Comparison of ENCODE assay signal across 1 cellular context in the genomic region with DNA sequence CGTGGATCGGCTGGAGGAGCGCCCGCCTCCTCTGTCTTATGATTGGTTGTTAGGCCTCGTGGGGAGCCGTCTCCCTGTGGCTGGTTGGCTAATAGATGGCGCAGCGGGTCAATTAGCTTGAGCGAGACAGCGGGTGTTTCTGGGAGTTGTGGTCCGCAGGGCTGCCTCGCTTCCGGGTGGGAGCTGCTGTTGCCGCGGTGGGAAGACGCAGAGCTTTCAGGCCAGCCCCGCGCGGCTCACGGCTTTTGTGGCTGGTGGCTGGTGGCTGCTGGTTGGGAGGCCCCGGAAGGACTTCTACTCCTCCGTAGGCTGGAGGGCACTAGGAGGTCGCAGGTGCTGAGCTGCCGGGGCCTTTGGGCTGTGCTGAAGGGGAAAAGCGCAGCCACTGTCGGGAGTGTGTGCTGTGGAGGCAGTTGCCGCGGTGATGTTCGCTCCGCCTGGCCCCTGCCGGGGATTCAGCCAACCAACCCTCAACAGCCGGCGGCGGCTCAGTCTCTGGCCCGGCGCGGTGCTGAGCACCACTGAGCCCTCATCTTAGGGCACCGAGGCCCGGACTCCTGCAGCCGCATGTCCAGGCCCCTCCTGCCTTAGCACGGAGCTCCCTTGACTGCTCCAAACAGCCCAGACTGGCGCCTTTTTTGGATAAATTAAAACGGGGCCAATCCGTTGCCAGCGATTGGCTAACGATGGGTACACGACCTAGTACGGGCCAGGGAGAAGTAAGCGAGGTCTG.
TF ChIP-seq lines count a peak whose summit lies in the region.

No MANE protein-coding gene starts in this region.

TF ChIP-seq in K562, 482 proteins besides CTCF, POLR2A, EP300 and RAD21 (continued from another document and continues in another):
- TF ChIP-seq, protein P1, sequence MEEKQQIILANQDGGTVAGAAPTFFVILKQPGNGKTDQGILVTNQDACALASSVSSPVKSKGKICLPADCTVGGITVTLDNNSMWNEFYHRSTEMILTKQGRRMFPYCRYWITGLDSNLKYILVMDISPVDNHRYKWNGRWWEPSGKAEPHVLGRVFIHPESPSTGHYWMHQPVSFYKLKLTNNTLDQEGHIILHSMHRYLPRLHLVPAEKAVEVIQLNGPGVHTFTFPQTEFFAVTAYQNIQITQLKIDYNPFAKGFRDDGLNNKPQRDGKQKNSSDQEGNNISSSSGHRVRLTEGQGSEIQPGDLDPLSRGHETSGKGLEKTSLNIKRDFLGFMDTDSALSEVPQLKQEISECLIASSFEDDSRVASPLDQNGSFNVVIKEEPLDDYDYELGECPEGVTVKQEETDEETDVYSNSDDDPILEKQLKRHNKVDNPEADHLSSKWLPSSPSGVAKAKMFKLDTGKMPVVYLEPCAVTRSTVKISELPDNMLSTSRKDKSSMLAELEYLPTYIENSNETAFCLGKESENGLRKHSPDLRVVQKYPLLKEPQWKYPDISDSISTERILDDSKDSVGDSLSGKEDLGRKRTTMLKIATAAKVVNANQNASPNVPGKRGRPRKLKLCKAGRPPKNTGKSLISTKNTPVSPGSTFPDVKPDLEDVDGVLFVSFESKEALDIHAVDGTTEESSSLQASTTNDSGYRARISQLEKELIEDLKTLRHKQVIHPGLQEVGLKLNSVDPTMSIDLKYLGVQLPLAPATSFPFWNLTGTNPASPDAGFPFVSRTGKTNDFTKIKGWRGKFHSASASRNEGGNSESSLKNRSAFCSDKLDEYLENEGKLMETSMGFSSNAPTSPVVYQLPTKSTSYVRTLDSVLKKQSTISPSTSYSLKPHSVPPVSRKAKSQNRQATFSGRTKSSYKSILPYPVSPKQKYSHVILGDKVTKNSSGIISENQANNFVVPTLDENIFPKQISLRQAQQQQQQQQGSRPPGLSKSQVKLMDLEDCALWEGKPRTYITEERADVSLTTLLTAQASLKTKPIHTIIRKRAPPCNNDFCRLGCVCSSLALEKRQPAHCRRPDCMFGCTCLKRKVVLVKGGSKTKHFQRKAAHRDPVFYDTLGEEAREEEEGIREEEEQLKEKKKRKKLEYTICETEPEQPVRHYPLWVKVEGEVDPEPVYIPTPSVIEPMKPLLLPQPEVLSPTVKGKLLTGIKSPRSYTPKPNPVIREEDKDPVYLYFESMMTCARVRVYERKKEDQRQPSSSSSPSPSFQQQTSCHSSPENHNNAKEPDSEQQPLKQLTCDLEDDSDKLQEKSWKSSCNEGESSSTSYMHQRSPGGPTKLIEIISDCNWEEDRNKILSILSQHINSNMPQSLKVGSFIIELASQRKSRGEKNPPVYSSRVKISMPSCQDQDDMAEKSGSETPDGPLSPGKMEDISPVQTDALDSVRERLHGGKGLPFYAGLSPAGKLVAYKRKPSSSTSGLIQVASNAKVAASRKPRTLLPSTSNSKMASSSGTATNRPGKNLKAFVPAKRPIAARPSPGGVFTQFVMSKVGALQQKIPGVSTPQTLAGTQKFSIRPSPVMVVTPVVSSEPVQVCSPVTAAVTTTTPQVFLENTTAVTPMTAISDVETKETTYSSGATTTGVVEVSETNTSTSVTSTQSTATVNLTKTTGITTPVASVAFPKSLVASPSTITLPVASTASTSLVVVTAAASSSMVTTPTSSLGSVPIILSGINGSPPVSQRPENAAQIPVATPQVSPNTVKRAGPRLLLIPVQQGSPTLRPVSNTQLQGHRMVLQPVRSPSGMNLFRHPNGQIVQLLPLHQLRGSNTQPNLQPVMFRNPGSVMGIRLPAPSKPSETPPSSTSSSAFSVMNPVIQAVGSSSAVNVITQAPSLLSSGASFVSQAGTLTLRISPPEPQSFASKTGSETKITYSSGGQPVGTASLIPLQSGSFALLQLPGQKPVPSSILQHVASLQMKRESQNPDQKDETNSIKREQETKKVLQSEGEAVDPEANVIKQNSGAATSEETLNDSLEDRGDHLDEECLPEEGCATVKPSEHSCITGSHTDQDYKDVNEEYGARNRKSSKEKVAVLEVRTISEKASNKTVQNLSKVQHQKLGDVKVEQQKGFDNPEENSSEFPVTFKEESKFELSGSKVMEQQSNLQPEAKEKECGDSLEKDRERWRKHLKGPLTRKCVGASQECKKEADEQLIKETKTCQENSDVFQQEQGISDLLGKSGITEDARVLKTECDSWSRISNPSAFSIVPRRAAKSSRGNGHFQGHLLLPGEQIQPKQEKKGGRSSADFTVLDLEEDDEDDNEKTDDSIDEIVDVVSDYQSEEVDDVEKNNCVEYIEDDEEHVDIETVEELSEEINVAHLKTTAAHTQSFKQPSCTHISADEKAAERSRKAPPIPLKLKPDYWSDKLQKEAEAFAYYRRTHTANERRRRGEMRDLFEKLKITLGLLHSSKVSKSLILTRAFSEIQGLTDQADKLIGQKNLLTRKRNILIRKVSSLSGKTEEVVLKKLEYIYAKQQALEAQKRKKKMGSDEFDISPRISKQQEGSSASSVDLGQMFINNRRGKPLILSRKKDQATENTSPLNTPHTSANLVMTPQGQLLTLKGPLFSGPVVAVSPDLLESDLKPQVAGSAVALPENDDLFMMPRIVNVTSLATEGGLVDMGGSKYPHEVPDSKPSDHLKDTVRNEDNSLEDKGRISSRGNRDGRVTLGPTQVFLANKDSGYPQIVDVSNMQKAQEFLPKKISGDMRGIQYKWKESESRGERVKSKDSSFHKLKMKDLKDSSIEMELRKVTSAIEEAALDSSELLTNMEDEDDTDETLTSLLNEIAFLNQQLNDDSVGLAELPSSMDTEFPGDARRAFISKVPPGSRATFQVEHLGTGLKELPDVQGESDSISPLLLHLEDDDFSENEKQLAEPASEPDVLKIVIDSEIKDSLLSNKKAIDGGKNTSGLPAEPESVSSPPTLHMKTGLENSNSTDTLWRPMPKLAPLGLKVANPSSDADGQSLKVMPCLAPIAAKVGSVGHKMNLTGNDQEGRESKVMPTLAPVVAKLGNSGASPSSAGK (IDR thresholded peaks at IDR 0.05) = peak; percentile 80
- TF ChIP-seq FOXA3 (CRISPR knock-in tag; conservative IDR thresholded peaks at IDR 0.05 in 1 of 2, IDR thresholded peaks at IDR 0.05 in 1 of 2) (no peak), SETDB1 (IDR thresholded peaks at IDR 0.05; ENCODE audit: low read length) (no peak), TOE1 (IDR thresholded peaks at IDR 0.05; ENCODE audit: borderline replicate concordance) (peak; percentile 9; the same call in 1 of the 2 replicates), TOE1 (CRISPR knock-in tag; IDR thresholded peaks at IDR 0.05; ENCODE audit: borderline replicate concordance, low read depth) (no peak), HDAC8 (tag; IDR thresholded peaks at IDR 0.05) (no peak), FUS (optimal IDR thresholded peaks at IDR 0.05; ENCODE audit: low read depth, low read length) (no peak), SRSF3 (IDR thresholded peaks at IDR 0.05; ENCODE audit: insufficient read depth, low read length) (no peak), STAG1 (CRISPR knock-in tag; IDR thresholded peaks at IDR 0.05; ENCODE audit: borderline replicate concordance) (no peak), DMBX1 (CRISPR knock-in tag; IDR thresholded peaks at IDR 0.05; ENCODE audit: borderline replicate concordance) (no peak), ILF3 (IDR thresholded peaks at IDR 0.05; ENCODE audit: borderline replicate concordance) (no peak), NR2C2 (CRISPR knock-in tag; IDR thresholded peaks at IDR 0.05) (no peak), NR2C2 (tag; IDR thresholded peaks at IDR 0.05) (peak; percentile 82), MAFK (IDR thresholded peaks at IDR 0.05; ENCODE audit: low read length) (no peak), RFX5 (IDR thresholded peaks at IDR 0.05; ENCODE audit: low read depth, low read length) (no peak), FOXM1 (IDR thresholded peaks at IDR 0.05; ENCODE audit: low read depth) (no peak), FOXM1 (CRISPR knock-in tag; IDR thresholded peaks at IDR 0.05; ENCODE audit: low read depth) (no peak), ILK (tag; IDR thresholded peaks at IDR 0.05; ENCODE audit: borderline replicate concordance, low read depth) (no peak), CREM (IDR thresholded peaks at IDR 0.05; ENCODE audit: low read depth) (peak; percentile 46), CC2D1A (IDR thresholded peaks at IDR 0.05) (no peak), NFYB (IDR thresholded peaks at IDR 0.05; ENCODE audit: extremely low read depth, insufficient read length) (peak; percentile 91), FOXA1 (IDR thresholded peaks at IDR 0.05; ENCODE audit: borderline replicate concordance) (no peak), ASH1L (IDR thresholded peaks at IDR 0.05; ENCODE audit: borderline replicate concordance, low read depth, partially characterized antibody) (peak; percentile 91), ZC3H8 (IDR thresholded peaks at IDR 0.05) (no peak), GATAD2A (IDR thresholded peaks at IDR 0.05) (no peak), ZNF347 (CRISPR knock-in tag; IDR thresholded peaks at IDR 0.05; ENCODE audit: low read depth) (no peak)
- TF ChIP-seq, protein P2, sequence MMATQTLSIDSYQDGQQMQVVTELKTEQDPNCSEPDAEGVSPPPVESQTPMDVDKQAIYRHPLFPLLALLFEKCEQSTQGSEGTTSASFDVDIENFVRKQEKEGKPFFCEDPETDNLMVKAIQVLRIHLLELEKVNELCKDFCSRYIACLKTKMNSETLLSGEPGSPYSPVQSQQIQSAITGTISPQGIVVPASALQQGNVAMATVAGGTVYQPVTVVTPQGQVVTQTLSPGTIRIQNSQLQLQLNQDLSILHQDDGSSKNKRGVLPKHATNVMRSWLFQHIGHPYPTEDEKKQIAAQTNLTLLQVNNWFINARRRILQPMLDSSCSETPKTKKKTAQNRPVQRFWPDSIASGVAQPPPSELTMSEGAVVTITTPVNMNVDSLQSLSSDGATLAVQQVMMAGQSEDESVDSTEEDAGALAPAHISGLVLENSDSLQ (IDR thresholded peaks at IDR 0.05) = peak; percentile 98
- TF ChIP-seq, protein P3, sequence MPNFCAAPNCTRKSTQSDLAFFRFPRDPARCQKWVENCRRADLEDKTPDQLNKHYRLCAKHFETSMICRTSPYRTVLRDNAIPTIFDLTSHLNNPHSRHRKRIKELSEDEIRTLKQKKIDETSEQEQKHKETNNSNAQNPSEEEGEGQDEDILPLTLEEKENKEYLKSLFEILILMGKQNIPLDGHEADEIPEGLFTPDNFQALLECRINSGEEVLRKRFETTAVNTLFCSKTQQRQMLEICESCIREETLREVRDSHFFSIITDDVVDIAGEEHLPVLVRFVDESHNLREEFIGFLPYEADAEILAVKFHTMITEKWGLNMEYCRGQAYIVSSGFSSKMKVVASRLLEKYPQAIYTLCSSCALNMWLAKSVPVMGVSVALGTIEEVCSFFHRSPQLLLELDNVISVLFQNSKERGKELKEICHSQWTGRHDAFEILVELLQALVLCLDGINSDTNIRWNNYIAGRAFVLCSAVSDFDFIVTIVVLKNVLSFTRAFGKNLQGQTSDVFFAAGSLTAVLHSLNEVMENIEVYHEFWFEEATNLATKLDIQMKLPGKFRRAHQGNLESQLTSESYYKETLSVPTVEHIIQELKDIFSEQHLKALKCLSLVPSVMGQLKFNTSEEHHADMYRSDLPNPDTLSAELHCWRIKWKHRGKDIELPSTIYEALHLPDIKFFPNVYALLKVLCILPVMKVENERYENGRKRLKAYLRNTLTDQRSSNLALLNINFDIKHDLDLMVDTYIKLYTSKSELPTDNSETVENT (CRISPR knock-in tag; IDR thresholded peaks at IDR 0.05) = 0 out of 2 replicates have a peak, but pooled peaks have one; percentile 15
- TF ChIP-seq, protein P4, sequence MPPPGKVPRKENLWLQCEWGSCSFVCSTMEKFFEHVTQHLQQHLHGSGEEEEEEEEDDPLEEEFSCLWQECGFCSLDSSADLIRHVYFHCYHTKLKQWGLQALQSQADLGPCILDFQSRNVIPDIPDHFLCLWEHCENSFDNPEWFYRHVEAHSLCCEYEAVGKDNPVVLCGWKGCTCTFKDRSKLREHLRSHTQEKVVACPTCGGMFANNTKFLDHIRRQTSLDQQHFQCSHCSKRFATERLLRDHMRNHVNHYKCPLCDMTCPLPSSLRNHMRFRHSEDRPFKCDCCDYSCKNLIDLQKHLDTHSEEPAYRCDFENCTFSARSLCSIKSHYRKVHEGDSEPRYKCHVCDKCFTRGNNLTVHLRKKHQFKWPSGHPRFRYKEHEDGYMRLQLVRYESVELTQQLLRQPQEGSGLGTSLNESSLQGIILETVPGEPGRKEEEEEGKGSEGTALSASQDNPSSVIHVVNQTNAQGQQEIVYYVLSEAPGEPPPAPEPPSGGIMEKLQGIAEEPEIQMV (tag; conservative IDR thresholded peaks at IDR 0.05; ENCODE audit: low read depth) = no peak
- TF ChIP-seq, protein P5, sequence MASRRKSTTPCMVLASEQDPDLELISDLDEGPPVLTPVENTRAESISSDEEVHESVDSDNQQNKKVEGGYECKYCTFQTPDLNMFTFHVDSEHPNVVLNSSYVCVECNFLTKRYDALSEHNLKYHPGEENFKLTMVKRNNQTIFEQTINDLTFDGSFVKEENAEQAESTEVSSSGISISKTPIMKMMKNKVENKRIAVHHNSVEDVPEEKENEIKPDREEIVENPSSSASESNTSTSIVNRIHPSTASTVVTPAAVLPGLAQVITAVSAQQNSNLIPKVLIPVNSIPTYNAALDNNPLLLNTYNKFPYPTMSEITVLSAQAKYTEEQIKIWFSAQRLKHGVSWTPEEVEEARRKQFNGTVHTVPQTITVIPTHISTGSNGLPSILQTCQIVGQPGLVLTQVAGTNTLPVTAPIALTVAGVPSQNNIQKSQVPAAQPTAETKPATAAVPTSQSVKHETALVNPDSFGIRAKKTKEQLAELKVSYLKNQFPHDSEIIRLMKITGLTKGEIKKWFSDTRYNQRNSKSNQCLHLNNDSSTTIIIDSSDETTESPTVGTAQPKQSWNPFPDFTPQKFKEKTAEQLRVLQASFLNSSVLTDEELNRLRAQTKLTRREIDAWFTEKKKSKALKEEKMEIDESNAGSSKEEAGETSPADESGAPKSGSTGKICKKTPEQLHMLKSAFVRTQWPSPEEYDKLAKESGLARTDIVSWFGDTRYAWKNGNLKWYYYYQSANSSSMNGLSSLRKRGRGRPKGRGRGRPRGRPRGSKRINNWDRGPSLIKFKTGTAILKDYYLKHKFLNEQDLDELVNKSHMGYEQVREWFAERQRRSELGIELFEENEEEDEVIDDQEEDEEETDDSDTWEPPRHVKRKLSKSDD (conservative IDR thresholded peaks at IDR 0.05; ENCODE audit: low read length) = no peak
- TF ChIP-seq, protein P6, sequence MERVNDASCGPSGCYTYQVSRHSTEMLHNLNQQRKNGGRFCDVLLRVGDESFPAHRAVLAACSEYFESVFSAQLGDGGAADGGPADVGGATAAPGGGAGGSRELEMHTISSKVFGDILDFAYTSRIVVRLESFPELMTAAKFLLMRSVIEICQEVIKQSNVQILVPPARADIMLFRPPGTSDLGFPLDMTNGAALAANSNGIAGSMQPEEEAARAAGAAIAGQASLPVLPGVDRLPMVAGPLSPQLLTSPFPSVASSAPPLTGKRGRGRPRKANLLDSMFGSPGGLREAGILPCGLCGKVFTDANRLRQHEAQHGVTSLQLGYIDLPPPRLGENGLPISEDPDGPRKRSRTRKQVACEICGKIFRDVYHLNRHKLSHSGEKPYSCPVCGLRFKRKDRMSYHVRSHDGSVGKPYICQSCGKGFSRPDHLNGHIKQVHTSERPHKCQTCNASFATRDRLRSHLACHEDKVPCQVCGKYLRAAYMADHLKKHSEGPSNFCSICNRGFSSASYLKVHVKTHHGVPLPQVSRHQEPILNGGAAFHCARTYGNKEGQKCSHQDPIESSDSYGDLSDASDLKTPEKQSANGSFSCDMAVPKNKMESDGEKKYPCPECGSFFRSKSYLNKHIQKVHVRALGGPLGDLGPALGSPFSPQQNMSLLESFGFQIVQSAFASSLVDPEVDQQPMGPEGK (CRISPR knock-in tag; IDR thresholded peaks at IDR 0.05; ENCODE audit: borderline replicate concordance) = no peak
